11 cellular contexts compared by ENCODE assay signal in the genomic region with DNA sequence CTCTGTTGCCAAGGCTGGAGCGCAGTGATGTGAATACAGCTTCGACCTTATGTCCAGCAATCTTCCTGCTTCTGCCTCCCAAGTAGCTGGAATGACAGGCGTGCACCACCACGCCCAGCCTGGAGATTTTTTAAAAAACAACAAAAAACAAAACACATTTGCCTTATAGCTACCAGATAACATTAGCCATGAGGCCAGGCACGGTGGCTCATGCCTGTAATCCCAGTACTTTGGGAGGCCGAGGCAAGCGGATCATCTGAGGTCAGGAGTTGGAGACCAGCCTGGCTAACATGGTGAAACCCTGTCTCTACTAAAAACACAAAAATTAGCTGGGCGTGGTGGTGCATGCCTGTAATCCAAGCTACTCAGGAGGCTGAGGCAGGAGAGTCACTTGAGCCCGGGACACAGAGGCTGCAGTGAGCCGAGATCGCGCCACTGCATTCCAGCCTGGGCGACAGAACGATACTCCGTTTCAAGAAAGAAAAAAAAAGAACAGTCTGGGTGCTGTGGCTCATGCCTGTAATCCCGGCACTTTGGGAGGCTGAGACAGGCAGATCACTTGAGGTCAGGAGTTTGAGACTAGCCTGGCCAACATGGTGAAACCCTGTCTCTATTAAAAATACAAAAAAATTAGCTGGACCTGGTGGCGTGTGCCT. TPM values are rescaled to one million over a fixed set of nuclear protein-coding genes. Genes with fewer than 3 reads are reported as not detected.
A peak's percentile ranks its signal among the peaks of the same experiment; 100 is the strongest.
DNase-seq lines count a peak whose midpoint lies in the region; ATAC-seq, FAIRE-seq and TF ChIP-seq lines count a peak whose summit lies in the region.
"Not testable (repeated sequence)": the region's sequence is repeated elsewhere in the genome, so short reads cannot be mapped to it uniquely, and the experiment has no call there.
"Had no signal": no experiment of that assay in that cellular context is flagged by ENCODE, and none has a peak within 500 bp of the region (broad histone marks: within the 10 kb centered on the region; RNA-seq: fewer than 3 reads in every experiment).

No MANE protein-coding gene starts in this region.

- H3K4me1 ChIP-seq in IMR-90 (ENCODE audit: control insufficient read depth, insufficient read depth, low read length) (peaks cover 19% of the 10 kb centered on the region), gastroesophageal sphincter (peaks cover 4 to 93% (median 29%) of the 10 kb centered on the region in 3 donors), keratinocyte (ENCODE audit: control insufficient read depth, extremely low read depth, insufficient read depth, low read length) (peaks cover 38% of the 10 kb centered on the region), skeletal muscle tissue (ENCODE audit: control insufficient read depth in 3 of 3, insufficient read depth in 3 of 3, low read length in 3 of 3) (peaks cover 9 to 15% (median 14%) of the 10 kb centered on the region in 3 donors), vagina (peaks cover 27% of the 10 kb centered on the region)

- 97% methylated on average over 6 of the region's 17 CpGs; no CpG with 5 or more reads in 1 of the 2 experiments for WGBS in IMR-90 (ENCODE audit: extremely low coverage in 2 of 2, insufficient read length in 1 of 2), 2 experiments
- 82 to 84% methylated on average over 6 to 14 of the region's 17 CpGs for WGBS in gastroesophageal sphincter (ENCODE audit: low coverage in 1 of 2), 2 donors

- not testable (repeated sequence) for TF ChIP-seq CTCF in IMR-90 (conservative IDR thresholded peaks at IDR 0.05; ENCODE audit: low read depth, low read length); choroid plexus epithelial cell (conservative IDR thresholded peaks at IDR 0.05; ENCODE audit: low read depth, low read length); gastroesophageal sphincter (IDR thresholded peaks at IDR 0.05); keratinocyte (optimal IDR thresholded peaks at IDR 0.05 in 1 of 3, IDR thresholded peaks at IDR 0.05 in 1 of 3, conservative IDR thresholded peaks at IDR 0.05 in 1 of 3; ENCODE audit: extremely low read depth in 1 of 3, insufficient read depth in 2 of 3, low read length in 3 of 3); osteocyte (IDR thresholded peaks at IDR 0.05); vagina (IDR thresholded peaks at IDR 0.05)

- POLR2A ChIA-PET in IMR-90 (lab: Charles Lee; ENCODE audit: unreplicated experiment) = not testable (repeated sequence)

- peaks cover 18% of the 10 kb centered on the region; the same call in 1 of the 2 replicates for H3K9me1 ChIP-seq in IMR-90 (ENCODE audit: insufficient read depth, low read length)
- H3K9me1 ChIP-seq in keratinocyte (ENCODE audit: control insufficient read depth, extremely low read depth, insufficient read depth, low read length) = not testable (repeated sequence)

- H2AK9ac ChIP-seq in IMR-90 (replicated peaks; ENCODE audit: low read depth, low read length, poor library complexity) = not testable (repeated sequence)

- CTCF ChIA-PET in IMR-90 (lab: Yijun Ruan, JAX) = interaction anchor here (0.9 kb wide), 1 partner anchor 21 kb away, joined by 3 read pairs; no protein-coding TSS in a partner anchor

- not testable (repeated sequence) for FAIRE-seq in keratinocyte (lab: Jason Lieb, UNC)

- H3K36me3 Mint-ChIP-seq in osteocyte (ENCODE audit: unreplicated experiment) = not testable (repeated sequence)

- peaks cover 83% of the 10 kb centered on the region for H3K4me1 Mint-ChIP-seq in osteocyte (ENCODE audit: unreplicated experiment)

- not testable (repeated sequence) for H3K4me3 Mint-ChIP-seq in osteocyte (ENCODE audit: unreplicated experiment)

- not testable (repeated sequence) for TF ChIP-seq EP300 in gastroesophageal sphincter (IDR thresholded peaks at IDR 0.05)

- H3K4ac ChIP-seq in IMR-90 (ENCODE audit: low read depth, low read length) = peak overlapping the region; percentile 80

- H3K9me3 Mint-ChIP-seq in osteocyte (ENCODE audit: unreplicated experiment) = not testable (repeated sequence)

- peak overlapping the region; percentile 18; the same call in 1 of the 2 replicates for H4K5ac ChIP-seq in IMR-90 (ENCODE audit: low read depth, low read length)

- not testable (repeated sequence) for TF ChIP-seq POLR2A in IMR-90 (IDR thresholded peaks at IDR 0.05; ENCODE audit: low read depth, low read length); gastroesophageal sphincter (IDR thresholded peaks at IDR 0.05); vagina (IDR thresholded peaks at IDR 0.05)

- not testable (repeated sequence) for H3K79me2 ChIP-seq in keratinocyte (ENCODE audit: control insufficient read depth, insufficient read depth, low read length)

- H3K56ac ChIP-seq in IMR-90 (ENCODE audit: extremely low read depth, insufficient read depth, low read length) = not testable (repeated sequence)

- not testable (repeated sequence) for H3K4me2 ChIP-seq in IMR-90 (ENCODE audit: low read depth, low read length); keratinocyte (ENCODE audit: control insufficient read depth, extremely low read depth, insufficient read depth, low read depth, low read length)

- not testable (repeated sequence) for H3K23ac ChIP-seq in IMR-90 (ENCODE audit: low read depth, low read length)

- intact Hi-C loops in IMR-90 (cut with micrococcal nuclease); vagina (cut with DNase I): not testable (repeated sequence)

- H3K18ac ChIP-seq in IMR-90 (ENCODE audit: low read depth, low read length) = peak overlapping the region; percentile 26; the same call in 1 of the 2 replicates

- dilution Hi-C loops in IMR-90 (cut with HindIII; ENCODE audit: low sequenced_read_pairs, unreplicated experiment); keratinocyte (cut with MboI; ENCODE audit: extremely low pct_ligation_motif_present, low sequenced_read_pairs): not testable (repeated sequence)

- H2BK20ac ChIP-seq in IMR-90 (ENCODE audit: low read depth, low read length) = peak overlapping the region; percentile 70

- peak overlapping the region; percentile 14 to 68; a peak in 3 of 4 replicates for H4K8ac ChIP-seq in IMR-90 (ENCODE audit: low read depth in 2 of 2, low read length in 2 of 2)

- not testable (repeated sequence) for BruUV-seq in IMR-90 (replicated peaks; lab: Mats Ljungman, UMichigan)

- H3K79me1 ChIP-seq in IMR-90 (ENCODE audit: low read depth in 1 of 2, low read length in 2 of 2) = peaks cover 17 to 67% of the 10 kb centered on the region in 2 experiments

- not testable (repeated sequence) for H3K27me3 Mint-ChIP-seq in osteocyte (ENCODE audit: unreplicated experiment)

- H3K9me3 ChIP-seq in IMR-90 (ENCODE audit: control insufficient read depth, insufficient read depth, low read length); gastroesophageal sphincter; keratinocyte (ENCODE audit: control insufficient read depth, low read depth, low read length); skeletal muscle tissue (ENCODE audit: control insufficient read depth in 3 of 3, low read length in 3 of 3); vagina: not testable (repeated sequence)

- H3K27me3 ChIP-seq in IMR-90 (ENCODE audit: control insufficient read depth, insufficient read depth, low read length); gastroesophageal sphincter; keratinocyte (ENCODE audit: control insufficient read depth, extremely low read depth, insufficient read depth, low read length); skeletal muscle tissue (ENCODE audit: control insufficient read depth in 3 of 3, insufficient read depth in 3 of 3, low read length in 3 of 3); vagina: not testable (repeated sequence)

- peak overlapping the region; percentile 99 for H3K27ac Mint-ChIP-seq in osteocyte (ENCODE audit: unreplicated experiment)

- H3K14ac ChIP-seq in IMR-90 (replicated peaks; ENCODE audit: low read depth, low read length) = 0 out of 2 replicates have a peak overlapping the region, but pooled peaks have one; percentile 7

- peak overlapping the region; percentile 79 for H2AK5ac ChIP-seq in IMR-90 (ENCODE audit: low read depth, low read length)

- not testable (repeated sequence) for ATAC-seq in IMR-90 (ENCODE audit: low read depth); gastroesophageal sphincter

- peaks cover 15% of the 10 kb centered on the region for H3K36me3 ChIP-seq in IMR-90 (ENCODE audit: control insufficient read depth, insufficient read depth, low read length)
- not testable (repeated sequence) for H3K36me3 ChIP-seq in gastroesophageal sphincter; keratinocyte (ENCODE audit: control insufficient read depth in 2 of 2, extremely low read depth in 1 of 2, insufficient read depth in 2 of 2, low read length in 2 of 2); skeletal muscle tissue (ENCODE audit: control insufficient read depth in 3 of 3, insufficient read depth in 3 of 3, low read length in 3 of 3); vagina

- H3K27ac ChIP-seq in IMR-90 (ENCODE audit: insufficient read depth, low read length) (peak overlapping the region; percentile 1; the same call in 1 of the 2 replicates), gastroesophageal sphincter (peak overlapping the region in 3 of 4 donors; percentile 82 to 89 (median 87)), keratinocyte (ENCODE audit: control insufficient read depth, insufficient read depth, low read length) (peak overlapping the region; percentile 80), skeletal muscle tissue (ENCODE audit: low read depth, low read length) (peak overlapping the region; percentile 79), vagina (peak overlapping the region; percentile 80)

- H2AFZ ChIP-seq in IMR-90 (replicated peaks; ENCODE audit: low read length, poor library complexity); keratinocyte (ENCODE audit: control insufficient read depth, low read length): not testable (repeated sequence)

- peak overlapping the region; percentile 3; the same call in 1 of the 3 replicates for H2BK15ac ChIP-seq in IMR-90 (ENCODE audit: low read depth, low read length)

- H4K20me1 ChIP-seq in IMR-90 (ENCODE audit: insufficient read depth, low read length); keratinocyte (ENCODE audit: control insufficient read depth, extremely low read depth, insufficient read depth, low read length): not testable (repeated sequence)

- H2BK120ac ChIP-seq in IMR-90 (ENCODE audit: low read depth, low read length) = peak overlapping the region; percentile 69; the same call in 1 of the 2 replicates

- H4K91ac ChIP-seq in IMR-90 (ENCODE audit: insufficient read depth, low read depth, low read length) = peak overlapping the region; percentile 77

- peak overlapping the region; percentile 93 for H2BK5ac ChIP-seq in IMR-90 (ENCODE audit: low read depth, low read length, poor library complexity, severe bottlenecking)

- not testable (repeated sequence) for H3K4me3 ChIP-seq in IMR-90 (ENCODE audit: insufficient read depth, low read depth, low read length); choroid plexus epithelial cell (ENCODE audit: low read depth, low read length); gastroesophageal sphincter; keratinocyte (ENCODE audit: control insufficient read depth in 2 of 3, extremely low read depth in 1 of 3, insufficient read depth in 2 of 3, low read depth in 1 of 3, low read length in 3 of 3); skeletal muscle tissue (ENCODE audit: low read length in 3 of 3); vagina

- in situ Hi-C loops in IMR-90 (cut with MboI; ENCODE audit: low sequenced_read_pairs) = not testable (repeated sequence)

- not testable (repeated sequence) for TF ChIP-seq RAD21 in IMR-90 (IDR thresholded peaks at IDR 0.05; ENCODE audit: low read length)

- not testable (repeated sequence) for DNase-seq in IMR-90; keratinocyte (ENCODE audit: low read depth, low spot score); osteocyte (ENCODE audit: extremely low spot score, unreplicated experiment); vagina (ENCODE audit: extremely low spot score in 2 of 2)
- DNase-seq in activated effector memory CD4-positive, alpha-beta T cell treated with anti-CD3 and anti-CD28 coated beads, Interleukin-2, amount 50 U/mL, for 16 hours = peak; percentile 17
- peak; percentile 48 for DNase-seq in choroid plexus epithelial cell (ENCODE audit: low read depth)

- H3K9ac ChIP-seq in IMR-90 (ENCODE audit: low read depth, low read length); keratinocyte (ENCODE audit: control insufficient read depth, extremely low read depth, insufficient read depth, low read length); skeletal muscle tissue (ENCODE audit: low read depth in 1 of 3, low read length in 3 of 3): not testable (repeated sequence)

RNA-seq across cellular contexts. Expression of gene DENND2A, which starts 15.6 kb away (rescaled TPM):
- total RNA-seq in IMR-90 (2012; rRNA removed) (7.5 and 7.8 TPM in 2 replicates), gastroesophageal sphincter (10 to 100 TPM; 25.2 to 83.5 (median 46.5) TPM), osteocyte (53.3 and 56.6 TPM in 2 replicates), skeletal muscle tissue (32.4 TPM), vagina (17.4 TPM)
- polyA plus RNA-seq in IMR-90 (2012; rRNA removed) (7.4 and 10.3 TPM in 2 replicates), keratinocyte (0.95 to 5.1 TPM (median 1.8 TPM) in 3 replicates)
- 7.5 and 18.0 TPM in 2 replicates for polyA plus RNA-seq in IMR-90 (2012; cell fraction: cytosol; rRNA removed)
- 14.9 and 25.0 TPM in 2 replicates for polyA plus RNA-seq in IMR-90 (2012; cell fraction: nucleus; rRNA removed; ENCODE audit: low replicate concordance)
- not detected for polyA plus RNA-seq in keratinocyte (2011; ENCODE audit: low read depth)
- 2.5 and 2.8 TPM in 2 replicates for polyA plus RNA-seq in keratinocyte (2011; cell fraction: cytosol; rRNA removed)
- polyA plus RNA-seq in keratinocyte (2011; cell fraction: nucleus; rRNA removed) = 2.8 and 4.3 TPM in 2 replicates
- polyA plus RNA-seq in keratinocyte (2012; ENCODE audit: low replicate concordance) = 0.07 and 4.7 TPM in 2 replicates
- 2.8 to 4.1 TPM (median 3.6 TPM) in 3 replicates for polyA minus RNA-seq in keratinocyte
- 3.8 TPM for polyA minus RNA-seq in keratinocyte (2011; cell fraction: cytosol; rRNA and poly(A)+ RNA removed)
- 2.0 and 2.4 TPM in 2 replicates for polyA minus RNA-seq in keratinocyte (2011; cell fraction: nucleus; rRNA and poly(A)+ RNA removed)
- total RNA-seq: B cell, GM12878, LHCN-M2 had no signal

RNA-seq across cellular contexts. Expression of gene ADCK2, which starts 47.7 kb away (rescaled TPM):
- total RNA-seq in IMR-90 (2012; rRNA removed) = 7.5 and 10.0 TPM in 2 replicates
- polyA plus RNA-seq in IMR-90 (2012; rRNA removed) = 6.9 and 7.1 TPM in 2 replicates
- 5.8 and 9.5 TPM in 2 replicates for polyA plus RNA-seq in IMR-90 (2012; cell fraction: cytosol; rRNA removed)
- polyA plus RNA-seq in IMR-90 (2012; cell fraction: nucleus; rRNA removed; ENCODE audit: low replicate concordance) = 5.3 and 5.7 TPM in 2 replicates
- total RNA-seq in gastroesophageal sphincter = 10 to 100 TPM; 14.5 to 33.4 (median 22.4) TPM
- polyA plus RNA-seq in keratinocyte = 9.4 to 13.0 TPM (median 9.5 TPM) in 3 replicates
- polyA plus RNA-seq in keratinocyte (2011; ENCODE audit: low read depth) = 7.4 TPM
- 8.2 and 9.2 TPM in 2 replicates for polyA plus RNA-seq in keratinocyte (2011; cell fraction: cytosol; rRNA removed)
- 9.9 and 10.2 TPM in 2 replicates for polyA plus RNA-seq in keratinocyte (2011; cell fraction: nucleus; rRNA removed)
- polyA plus RNA-seq in keratinocyte (2012; ENCODE audit: low replicate concordance) = 14.9 and 15.6 TPM in 2 replicates
- 8.1 to 18.6 TPM (median 12.9 TPM) in 3 replicates for polyA minus RNA-seq in keratinocyte
- 11.3 TPM for polyA minus RNA-seq in keratinocyte (2011; cell fraction: cytosol; rRNA and poly(A)+ RNA removed)
- 5.9 and 6.3 TPM in 2 replicates for polyA minus RNA-seq in keratinocyte (2011; cell fraction: nucleus; rRNA and poly(A)+ RNA removed)
- total RNA-seq in osteocyte = 25.7 and 26.1 TPM in 2 replicates
- total RNA-seq in skeletal muscle tissue = 15.1 TPM
- total RNA-seq in vagina = 21.1 TPM

Comparison
In these comparisons a context has a peak if more than half of its experiments do, and no peak if none do; other contexts are left out.
1. H3K27ac ChIP-seq: peak in every context shown above with its lines; median percentile 87 in gastroesophageal sphincter; 80 in keratinocyte; 80 in vagina; 79 in skeletal muscle tissue; 1 in IMR-90.